17 cellular contexts compared by ENCODE assay signal in genomic region chr2:109695290-109695689, GRCh38.
DNase-seq lines count a peak whose midpoint lies in the region; ATAC-seq and TF ChIP-seq lines count a peak whose summit lies in the region.
"Had no signal": no experiment of that assay in that cellular context is flagged by ENCODE, and none has a peak within 500 bp of the region (broad histone marks: within the 10 kb centered on the region; RNA-seq: fewer than 3 reads in every experiment).

No MANE protein-coding gene starts in this region.

- H3K27ac ChIP-seq in HEK293 (ENCODE audit: extremely low read depth, low read depth, low read length) (no peak overlapping the region), esophagus muscularis mucosa (replicated peaks in 1 of 4) (peak overlapping the region; percentile 85 to 90 (median 87)), upper lobe of right lung (no peak overlapping the region), tibial nerve (no peak overlapping the region)
- H3K27ac ChIP-seq: C4-2B had no signal

- TF ChIP-seq EP300 in esophagus muscularis mucosa (IDR thresholded peaks at IDR 0.05): no peak
- no peak for TF ChIP-seq EP300 in tibial nerve (IDR thresholded peaks at IDR 0.05)

- intact Hi-C loops in esophagus muscularis mucosa (cut with DNase I): no loop called here
- intact Hi-C loops in upper lobe of right lung (cut with DNase I): no loop called here

- POLR2A ChIA-PET in HEK293 (lab: Yijun Ruan, JAX): no interaction called here

- TF ChIP-seq POLR2A in esophagus muscularis mucosa (IDR thresholded peaks at IDR 0.05; ENCODE audit: low read depth): no peak
- TF ChIP-seq POLR2A in tibial nerve (IDR thresholded peaks at IDR 0.05): no peak

- WGBS in esophagus muscularis mucosa: 96% methylated on average over 2 of the region's 2 CpGs
- 86 to 87% methylated on average over 2 of the region's 2 CpGs for WGBS in tibial nerve, 2 donors

- H3K36me3 ChIP-seq in HEK293 (ENCODE audit: control insufficient read depth in 2 of 2, insufficient read depth in 1 of 2, low read length in 2 of 2) (no peaks in the 10 kb centered on the region), esophagus muscularis mucosa (no peaks in the 10 kb centered on the region), upper lobe of right lung (no peaks in the 10 kb centered on the region), tibial nerve (no peaks in the 10 kb centered on the region)

- H3K4me1 Mint-ChIP-seq in progenitor cell of endocrine pancreas (ENCODE audit: low read depth): peaks cover 58% of the 10 kb centered on the region
- H3K4me1 Mint-ChIP-seq: IgD-negative memory B cell had no signal

- H3K4me1 ChIP-seq in HEK293 (ENCODE audit: control insufficient read depth, insufficient read depth, low read length): peaks cover 6% of the 10 kb centered on the region; the same call in 1 of the 2 replicates
- peaks cover 50 to 72% (median 69%) of the 10 kb centered on the region in 4 donors for H3K4me1 ChIP-seq in esophagus muscularis mucosa
- H3K4me1 ChIP-seq in upper lobe of right lung: peaks cover 26% of the 10 kb centered on the region
- peaks cover 0 to 35% (median 3%) of the 10 kb centered on the region in 4 donors for H3K4me1 ChIP-seq in tibial nerve

- ATAC-seq in upper lobe of right lung (no peak), GM19328 (IDR thresholded peaks at IDR 0.05; ENCODE audit: unreplicated experiment) (no peak)

- H3K27me3 ChIP-seq in esophagus muscularis mucosa (no peaks in the 10 kb centered on the region), upper lobe of right lung (no peaks in the 10 kb centered on the region), tibial nerve (no peaks in the 10 kb centered on the region)

- CTCF ChIA-PET in HEK293 (lab: Yijun Ruan, JAX): no interaction called here

- H3K9me3 ChIP-seq in HEK293 (ENCODE audit: control insufficient read depth, insufficient read depth, low read depth, low read length): no peaks in the 10 kb centered on the region
- H3K9me3 ChIP-seq in esophagus muscularis mucosa: no peaks in the 10 kb centered on the region
- no peaks in the 10 kb centered on the region for H3K9me3 ChIP-seq in upper lobe of right lung
- H3K9me3 ChIP-seq in tibial nerve: peaks cover 0 to 2% (median 0%) of the 10 kb centered on the region in 4 donors

- no peak overlapping the region for H3K4me3 Mint-ChIP-seq in progenitor cell of endocrine pancreas (ENCODE audit: low read depth)
- H3K4me3 Mint-ChIP-seq: IgD-negative memory B cell had no signal

- no peaks in the 10 kb centered on the region for H3K27me3 Mint-ChIP-seq in progenitor cell of endocrine pancreas

- H3K4me3 ChIP-seq in HEK293 (ENCODE audit: low read depth, low read length) (no peak overlapping the region), esophagus muscularis mucosa (no peak overlapping the region), upper lobe of right lung (no peak overlapping the region), tibial nerve (no peak overlapping the region)

- DNase-seq in esophagus muscularis mucosa (ENCODE audit: extremely low spot score) (no peak), progenitor cell of endocrine pancreas (ENCODE audit: low spot score, unreplicated experiment) (no peak), upper lobe of right lung (peak; percentile 11), tibial nerve (ENCODE audit: low spot score in 2 of 2) (no peak), OCI-M1 (lab: John Stamatoyannopoulos, UW) (no peak)
- DNase-seq: EL, MV-4-11, NCI-H1105 treated with DMSO at 0.1 percent for 48 hours, NCI-H2029 treated with DMSO at 0.1 percent for 48 hours, NCI-H226, NCI-H510A treated with DMSO at 0.1 percent for 48 hours, NCI-H82, Right ventricle myocardium superior had no signal

- peaks cover 3% of the 10 kb centered on the region for H3K9me3 Mint-ChIP-seq in progenitor cell of endocrine pancreas (ENCODE audit: low read depth)

- peak overlapping the region; percentile 4 for H3K27ac Mint-ChIP-seq in progenitor cell of endocrine pancreas
- H3K27ac Mint-ChIP-seq: IgD-negative memory B cell had no signal

- TF ChIP-seq CTCF in HEK293 (tag by site-specific recombination; IDR thresholded peaks at IDR 0.05) (no peak), esophagus muscularis mucosa (IDR thresholded peaks at IDR 0.05) (no peak), progenitor cell of endocrine pancreas (IDR thresholded peaks at IDR 0.05; ENCODE audit: unreplicated experiment) (no peak), upper lobe of right lung (IDR thresholded peaks at IDR 0.05) (no peak), tibial nerve (IDR thresholded peaks at IDR 0.05) (no peak)

- H3K36me3 Mint-ChIP-seq in progenitor cell of endocrine pancreas (ENCODE audit: insufficient read depth): no peaks in the 10 kb centered on the region
- H3K36me3 Mint-ChIP-seq: IgD-negative memory B cell had no signal

TF ChIP-seq in HEK293, 187 proteins besides CTCF, POLR2A, EP300 and RAD21 (continues in another document):
- no peak for TF ChIP-seq KLF16 (tag by site-specific recombination; IDR thresholded peaks at IDR 0.05)
- TF ChIP-seq GLIS1 (tag by site-specific recombination; IDR thresholded peaks at IDR 0.05): peak; percentile 55; the same call in 1 of the 2 replicates
- TF ChIP-seq ZNF140 (tag by site-specific recombination; IDR thresholded peaks at IDR 0.05): no peak
- no peak for TF ChIP-seq ZNF518A (tag by site-specific recombination; conservative IDR thresholded peaks at IDR 0.05; ENCODE audit: low read depth)
- TF ChIP-seq ZNF211 (tag by site-specific recombination; IDR thresholded peaks at IDR 0.05; ENCODE audit: low read depth): no peak
- no peak for TF ChIP-seq HOXC10 (CRISPR knock-in tag; IDR thresholded peaks at IDR 0.05)
- no peak for TF ChIP-seq ZNF324 (tag by site-specific recombination; IDR thresholded peaks at IDR 0.05)
- TF ChIP-seq ZNF843 (tag by site-specific recombination; IDR thresholded peaks at IDR 0.05): no peak
- TF ChIP-seq ZIC2 (tag by site-specific recombination; IDR thresholded peaks at IDR 0.05): peak; percentile 86
- no peak for TF ChIP-seq WT1 (tag by site-specific recombination; IDR thresholded peaks at IDR 0.05)
- no peak for TF ChIP-seq ATF2 (tag by site-specific recombination; IDR thresholded peaks at IDR 0.05; ENCODE audit: low read depth)
- TF ChIP-seq ZNF521 (tag by site-specific recombination; IDR thresholded peaks at IDR 0.05): no peak
- no peak for TF ChIP-seq ZNF837 (tag by site-specific recombination; IDR thresholded peaks at IDR 0.05)
- TF ChIP-seq ZNF560 (tag by site-specific recombination; IDR thresholded peaks at IDR 0.05; ENCODE audit: borderline replicate concordance): no peak
- no peak for TF ChIP-seq ZNF76 (tag by site-specific recombination; IDR thresholded peaks at IDR 0.05; ENCODE audit: borderline replicate concordance, low read depth)
- TF ChIP-seq ZNF132 (tag by site-specific recombination; IDR thresholded peaks at IDR 0.05; ENCODE audit: borderline replicate concordance): no peak
- no peak for TF ChIP-seq ZNF549 (tag by site-specific recombination; IDR thresholded peaks at IDR 0.05)

Comparison
In these comparisons a context has a peak if more than half of its experiments do, and no peak if none do; other contexts are left out.
1. H3K27ac ChIP-seq: peak in esophagus muscularis mucosa (4 of 4); none in HEK293 (single experiment), upper lobe of right lung (single experiment) and tibial nerve (0 of 4).